In the genomic region with DNA sequence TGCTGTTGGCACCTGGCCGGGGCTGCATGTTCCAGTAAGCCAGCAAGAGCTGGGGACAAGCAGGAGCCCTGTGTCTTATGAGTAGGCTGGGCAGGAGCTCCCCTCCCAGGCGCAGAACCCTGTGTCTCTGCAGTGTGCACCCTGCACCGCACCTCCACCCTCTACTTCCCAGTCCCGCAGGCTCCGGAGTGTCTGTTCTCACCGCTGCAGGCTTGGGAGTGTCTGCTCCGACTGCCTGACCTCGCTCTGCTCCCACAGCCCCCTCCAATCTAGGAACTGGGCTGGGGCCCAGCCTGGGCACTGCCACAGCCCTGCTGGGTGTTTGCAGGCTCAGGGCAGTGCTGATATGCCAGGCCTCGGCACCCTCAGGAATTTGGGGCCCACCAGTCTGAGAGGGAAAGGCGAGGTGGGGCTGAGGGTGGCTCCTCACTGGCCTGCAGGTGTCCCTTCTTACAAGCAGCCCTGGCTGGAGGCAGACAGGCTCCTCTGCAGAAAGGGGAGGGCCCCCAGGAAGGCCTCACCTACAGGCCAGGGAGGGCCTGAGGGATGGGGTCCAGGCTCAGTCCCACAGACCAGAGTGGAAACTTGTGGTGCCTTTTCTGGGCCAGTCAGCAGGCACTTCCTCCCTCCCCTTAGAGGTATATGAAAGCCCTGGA, we compare ENCODE assay signal across 21 cellular contexts.
A peak's percentile ranks its signal among the peaks of the same experiment; 100 is the strongest.
DNase-seq lines count a peak whose midpoint lies in the region; ATAC-seq and TF ChIP-seq lines count a peak whose summit lies in the region.
"Had no signal": no experiment of that assay in that cellular context is flagged by ENCODE, and none has a peak within 500 bp of the region (broad histone marks: within the 10 kb centered on the region; RNA-seq: fewer than 3 reads in every experiment).

No MANE protein-coding gene starts in this region.

- H2BK12ac ChIP-seq in mesenchymal stem cell (ENCODE audit: low read length in 2 of 2): no peak overlapping the region

- H2BK120ac ChIP-seq in mesenchymal stem cell (ENCODE audit: low read depth, low read length): peak overlapping the region; percentile 5

- H2BK15ac ChIP-seq in mesenchymal stem cell (ENCODE audit: low read depth, poor library complexity, severe bottlenecking): no peak overlapping the region

- H4K8ac ChIP-seq in mesenchymal stem cell (ENCODE audit: low read length): no peak overlapping the region

- H4K91ac ChIP-seq in mesenchymal stem cell (ENCODE audit: low read length): peak overlapping the region; percentile 7

- no peak for TF ChIP-seq EP300 in stomach (IDR thresholded peaks at IDR 0.05)

- in situ Hi-C loops in HAP-1 (cut with MboI; ENCODE audit: low sequenced_read_pairs): no loop called here

- H3K4me3 Mint-ChIP-seq in glutamatergic neuron (ENCODE audit: unreplicated experiment): no peak overlapping the region
- H3K4me3 Mint-ChIP-seq: naive B cell; T-helper 1 cell treated with Interleukin-12 subunit alpha and Interleukin-12 subunit beta and Interleukin-4 antibody, amounts not matched to agents 30 μg/mL and 1 μg/mL, for 36 hours had no signal

- H3K4me2 ChIP-seq in mesenchymal stem cell (ENCODE audit: low read length, poor library complexity, severe bottlenecking): no peak overlapping the region

- no peak overlapping the region for H3K9ac ChIP-seq in mesenchymal stem cell (ENCODE audit: low read length)

- H3K36me3 ChIP-seq in mesenchymal stem cell (ENCODE audit: control insufficient read depth in 1 of 2, insufficient read depth in 2 of 2, low read depth in 1 of 2, low read length in 2 of 2) (no peaks in the 10 kb centered on the region), stomach (no peaks in the 10 kb centered on the region), HAP-1 (replicated peaks) (no peaks in the 10 kb centered on the region)
- H3K36me3 ChIP-seq: esophagus muscularis mucosa, suprapubic skin had no signal

- H3K27me3 ChIP-seq in foreskin keratinocyte (no peaks in the 10 kb centered on the region), mesenchymal stem cell (ENCODE audit: control insufficient read depth in 1 of 2, insufficient read depth in 1 of 2, low read length in 2 of 2) (no peaks in the 10 kb centered on the region), stomach (no peaks in the 10 kb centered on the region), HAP-1 (ENCODE audit: low read depth) (no peaks in the 10 kb centered on the region)
- H3K27me3 ChIP-seq: esophagus muscularis mucosa, suprapubic skin had no signal

- H3K4me1 ChIP-seq in foreskin keratinocyte: no peaks in the 10 kb centered on the region
- peaks cover 4% of the 10 kb centered on the region for H3K4me1 ChIP-seq in mesenchymal stem cell (ENCODE audit: control insufficient read depth, insufficient read depth, low read depth, low read length)
- peaks cover 0 to 4% (median 0%) of the 10 kb centered on the region in 4 donors for H3K4me1 ChIP-seq in stomach
- H3K4me1 ChIP-seq in HAP-1: peaks cover 6% of the 10 kb centered on the region
- H3K4me1 ChIP-seq: esophagus muscularis mucosa, suprapubic skin had no signal

- H3K36me3 Mint-ChIP-seq in glutamatergic neuron (ENCODE audit: unreplicated experiment): no peaks in the 10 kb centered on the region
- H3K36me3 Mint-ChIP-seq: naive B cell had no signal

- H2BK5ac ChIP-seq in mesenchymal stem cell (ENCODE audit: low read depth, low read length, poor library complexity, severe bottlenecking): no peak overlapping the region

- H3K27ac ChIP-seq in foreskin keratinocyte: no peak overlapping the region
- H3K27ac ChIP-seq in mesenchymal stem cell (ENCODE audit: low read length, poor library complexity, severe bottlenecking): no peak overlapping the region
- no peak overlapping the region for H3K27ac ChIP-seq in stomach
- H3K27ac ChIP-seq: C4-2B, esophagus muscularis mucosa, RWPE1, skin epidermis, suprapubic skin had no signal

- TF ChIP-seq CTCF in foreskin keratinocyte (conservative IDR thresholded peaks at IDR 0.05) (no peak), stomach (IDR thresholded peaks at IDR 0.05) (no peak), glutamatergic neuron (IDR thresholded peaks at IDR 0.05; ENCODE audit: partially characterized antibody, unreplicated experiment) (no peak)

- no peak for TF ChIP-seq POLR2A in stomach (IDR thresholded peaks at IDR 0.05)

- no peak overlapping the region for H3K23ac ChIP-seq in mesenchymal stem cell (ENCODE audit: low read length in 2 of 2)

- no peak overlapping the region for H2AFZ ChIP-seq in mesenchymal stem cell (ENCODE audit: low read depth, low read length)

- no peak overlapping the region for H2AK5ac ChIP-seq in mesenchymal stem cell (ENCODE audit: low read length, severe bottlenecking)

- H3K27ac Mint-ChIP-seq in glutamatergic neuron (ENCODE audit: unreplicated experiment): no peak overlapping the region
- H3K27ac Mint-ChIP-seq: T-helper 1 cell treated with Interleukin-12 subunit alpha and Interleukin-12 subunit beta and Interleukin-4 antibody, amounts not matched to agents 30 μg/mL and 1 μg/mL, for 36 hours had no signal

- peak; percentile 23 for ATAC-seq in foreskin keratinocyte
- ATAC-seq in GM21723 (IDR thresholded peaks at IDR 0.05; ENCODE audit: unreplicated experiment): no peak
- ATAC-seq: HCT116 had no signal

- H3K18ac ChIP-seq in mesenchymal stem cell (ENCODE audit: low read depth in 1 of 2, low read length in 2 of 2): no peak overlapping the region

- H3K4me3 ChIP-seq in mesenchymal stem cell (ENCODE audit: insufficient read depth in 1 of 2, low read depth in 1 of 2, low read length in 2 of 2) (no peak overlapping the region), stomach (no peak overlapping the region), HAP-1 (no peak overlapping the region)
- H3K4me3 ChIP-seq: esophagus muscularis mucosa, skin epidermis, suprapubic skin had no signal

- DNase-seq in SKM-1 treated with dmso at 0.1 percent for 144 hours (lab: John Stamatoyannopoulos, UW; ENCODE audit: unreplicated experiment) (peak; percentile 11), SKM-1 (lab: John Stamatoyannopoulos, UW; ENCODE audit: unreplicated experiment) (no peak), foreskin keratinocyte (no peak), mesenchymal stem cell (no peak), stomach (peak; percentile 29), HAP-1 (ENCODE audit: low spot score in 2 of 2) (no peak), glutamatergic neuron (no peak)
- DNase-seq: activated naive CD4-positive, alpha-beta T cell; effector memory CD4-positive, alpha-beta T cell; naive B cell; NCI-H146; NCI-H345; stimulated activated CD4-positive, alpha-beta T cell treated with anti-CD3 and anti-CD28 coated beads, Interleukin-4, amount 100 ng/mL, for 24 hours had no signal

- 95% methylated on average over 9 of the region's 10 CpGs for WGBS in mesenchymal stem cell
- WGBS in stomach, 5 donors: 13 to 71% (median 40%) methylated on average over 4 to 10 of the region's 10 CpGs

- no peak overlapping the region for H3K14ac ChIP-seq in mesenchymal stem cell (ENCODE audit: low read length in 2 of 2)

- intact Hi-C loops in stomach (cut with DNase I; ENCODE audit: low total_unique reads): no loop called here

- H3K27me3 Mint-ChIP-seq in glutamatergic neuron (ENCODE audit: unreplicated experiment): peaks cover 3% of the 10 kb centered on the region
- H3K27me3 Mint-ChIP-seq: naive B cell had no signal

- no peaks in the 10 kb centered on the region for H3K79me1 ChIP-seq in mesenchymal stem cell (replicated peaks; ENCODE audit: low read length, poor library complexity, severe bottlenecking)

- H3K4me1 Mint-ChIP-seq in glutamatergic neuron (ENCODE audit: low read depth, unreplicated experiment): no peaks in the 10 kb centered on the region
- H3K4me1 Mint-ChIP-seq: naive B cell had no signal

- no peaks in the 10 kb centered on the region for H3K9me3 Mint-ChIP-seq in glutamatergic neuron (ENCODE audit: unreplicated experiment)
- H3K9me3 Mint-ChIP-seq: naive B cell; T-helper 1 cell treated with Interleukin-12 subunit alpha and Interleukin-12 subunit beta and Interleukin-4 antibody, amounts not matched to agents 30 μg/mL and 1 μg/mL, for 36 hours had no signal

- peak overlapping the region in 1 of 2 experiments; percentile 35 for H3K4ac ChIP-seq in mesenchymal stem cell (ENCODE audit: low read depth in 1 of 2, low read length in 2 of 2)

- H3K9me3 ChIP-seq in mesenchymal stem cell (ENCODE audit: control insufficient read depth, low read length) (no peaks in the 10 kb centered on the region), stomach (no peaks in the 10 kb centered on the region), HAP-1 (no peaks in the 10 kb centered on the region)
- H3K9me3 ChIP-seq: esophagus muscularis mucosa, suprapubic skin had no signal

Comparison
In these comparisons a context has a peak if more than half of its experiments do, and no peak if none do; other contexts are left out.
1. DNase-seq: peak in SKM-1 treated with dmso at 0.1 percent for 144 hours (single experiment) and stomach (single experiment); none in SKM-1 (single experiment), foreskin keratinocyte (0 of 2), mesenchymal stem cell (single experiment), HAP-1 (0 of 2) and glutamatergic neuron (single experiment).